In genomic region chr2:160270571-160271113, GRCh38 we compare ENCODE assay signal across 1 cellular context.
TF ChIP-seq lines count a peak whose summit lies in the region.

No MANE protein-coding gene starts in this region.

TF ChIP-seq in HepG2, 621 proteins besides CTCF, POLR2A, EP300 and RAD21 (continued from another document):
- TF ChIP-seq ZBTB34 (CRISPR knock-in tag; IDR thresholded peaks at IDR 0.05) (no peak), ZNF143 (CRISPR knock-in tag; IDR thresholded peaks at IDR 0.05) (no peak), KDM2A (CRISPR knock-in tag; IDR thresholded peaks at IDR 0.05; ENCODE audit: borderline replicate concordance, low read depth) (no peak), NFE2L1 (CRISPR knock-in tag; IDR thresholded peaks at IDR 0.05; ENCODE audit: borderline replicate concordance) (0 out of 2 replicates have a peak, but pooled peaks have one; percentile 6), SRSF1 (optimal IDR thresholded peaks at IDR 0.05; ENCODE audit: low read depth, low read length) (no peak), MYNN (CRISPR knock-in tag; IDR thresholded peaks at IDR 0.05; ENCODE audit: low read depth) (no peak), NFIC (IDR thresholded peaks at IDR 0.05; ENCODE audit: low read length) (no peak), PLSCR1 (CRISPR knock-in tag; IDR thresholded peaks at IDR 0.05; ENCODE audit: borderline replicate concordance) (no peak), CEBPG (CRISPR knock-in tag; IDR thresholded peaks at IDR 0.05) (no peak), ZBTB49 (CRISPR knock-in tag; IDR thresholded peaks at IDR 0.05; ENCODE audit: borderline replicate concordance) (no peak), ZFP36L1 (CRISPR knock-in tag; IDR thresholded peaks at IDR 0.05) (no peak), ZNF562 (CRISPR knock-in tag; IDR thresholded peaks at IDR 0.05; ENCODE audit: borderline replicate concordance) (no peak), POGK (CRISPR knock-in tag; conservative IDR thresholded peaks at IDR 0.05) (no peak), NCOA1 (CRISPR knock-in tag; IDR thresholded peaks at IDR 0.05) (no peak)
